ENCODE assay signal across 19 cellular contexts in genomic region chr15:40399370-40399769, GRCh38. TPM values are rescaled to one million over a fixed set of nuclear protein-coding genes. Genes with fewer than 3 reads are reported as not detected.
DNase-seq lines count a peak whose midpoint lies in the region; ATAC-seq, FAIRE-seq and TF ChIP-seq lines count a peak whose summit lies in the region.
"Had no signal": no experiment of that assay in that cellular context is flagged by ENCODE, and none has a peak within 500 bp of the region (broad histone marks: within the 10 kb centered on the region; RNA-seq: fewer than 3 reads in every experiment).

No MANE protein-coding gene starts in this region.

- H3K4me1 ChIP-seq in Loucy (ENCODE audit: insufficient read depth, low read length, poor library complexity, severe bottlenecking): peaks cover 28% of the 10 kb centered on the region
- H3K4me1 ChIP-seq in K562 (replicated peaks in 1 of 2; ENCODE audit: control insufficient read depth in 2 of 2, insufficient read depth in 2 of 2, low read length in 2 of 2): no peaks in the 10 kb centered on the region
- H3K4me1 ChIP-seq in CD4-positive, alpha-beta memory T cell (ENCODE audit: insufficient read depth, low read length): peaks cover 14% of the 10 kb centered on the region
- H3K4me1 ChIP-seq: Caco-2 had no signal

- BruUV-seq in K562 (replicated peaks; lab: Mats Ljungman, UMichigan): no TSS peak

- H3K4me2 ChIP-seq in Loucy (ENCODE audit: low read depth, low read length, poor library complexity, severe bottlenecking) (peak overlapping the region; percentile 73), K562 (ENCODE audit: insufficient read depth, low read length) (no peak overlapping the region)
- H3K4me2 ChIP-seq: GM23338 had no signal

- CTCF ChIA-PET in K562 (lab: Yijun Ruan, JAX; ENCODE audit: low intra/inter-chr PET ratio): no interaction called here
- CTCF ChIA-PET in CD4-positive, alpha-beta memory T cell (lab: Charles Lee; ENCODE audit: partially characterized antibody): interaction anchor here (0.7 to 3.5 kb wide), 7 partner anchors 10 to 120 kb away, joined by 3 to 15 read pairs (median 12); no protein-coding TSS in a partner anchor

- peak overlapping the region; percentile 23 for H3K27ac Mint-ChIP-seq in activated naive CD8-positive, alpha-beta T cell treated with anti-CD3 and anti-CD28 coated beads, Interleukin-2, amount 10 ng/mL, durations not matched to agents 7 days and 5 days
- no peak overlapping the region for H3K27ac Mint-ChIP-seq in activated naive CD8-positive, alpha-beta T cell treated with anti-CD3 and anti-CD28 coated beads, Interleukin-2, amount 50 U/mL, for 24 hours
- no peak overlapping the region for H3K27ac Mint-ChIP-seq in CD4-positive, alpha-beta memory T cell
- H3K27ac Mint-ChIP-seq: GM23338 had no signal

- peaks cover 12% of the 10 kb centered on the region for H3K36me3 Mint-ChIP-seq in activated naive CD8-positive, alpha-beta T cell treated with anti-CD3 and anti-CD28 coated beads, Interleukin-2, amount 10 ng/mL, durations not matched to agents 7 days and 5 days
- H3K36me3 Mint-ChIP-seq in activated naive CD8-positive, alpha-beta T cell treated with anti-CD3 and anti-CD28 coated beads, Interleukin-2, amount 50 U/mL, for 24 hours (ENCODE audit: low read depth): peaks cover 5% of the 10 kb centered on the region
- no peaks in the 10 kb centered on the region for H3K36me3 Mint-ChIP-seq in CD4-positive, alpha-beta memory T cell
- H3K36me3 Mint-ChIP-seq: CD4-positive, CD25-positive, alpha-beta regulatory T cell had no signal

- DNase-seq in activated naive CD8-positive, alpha-beta T cell treated with anti-CD3 and anti-CD28 coated beads, Interleukin-2, amount 10 ng/mL, durations not matched to agents 7 days and 5 days: no peak
- DNase-seq in activated naive CD8-positive, alpha-beta T cell treated with anti-CD3 and anti-CD28 coated beads, Interleukin-2, amount 50 U/mL, for 24 hours: no peak
- DNase-seq in K562 (ENCODE audit: extremely low read depth in 1 of 4, low spot score in 3 of 4) (no peak), KBM-7 (no peak), germinal center (ENCODE audit: low spot score) (no peak)
- no peak for DNase-seq in CD4-positive, alpha-beta memory T cell
- DNase-seq: 8988T, Caco-2, HCEC 1CT, IMR-90 had no signal

- TF ChIP-seq EP300 in K562 (IDR thresholded peaks at IDR 0.05; ENCODE audit: low read length): no peak

- H3K27me3 Mint-ChIP-seq in activated naive CD8-positive, alpha-beta T cell treated with anti-CD3 and anti-CD28 coated beads, Interleukin-2, amount 10 ng/mL, durations not matched to agents 7 days and 5 days: no peaks in the 10 kb centered on the region
- H3K27me3 Mint-ChIP-seq in activated naive CD8-positive, alpha-beta T cell treated with anti-CD3 and anti-CD28 coated beads, Interleukin-2, amount 50 U/mL, for 24 hours: no peaks in the 10 kb centered on the region
- H3K27me3 Mint-ChIP-seq in CD4-positive, alpha-beta memory T cell: no peaks in the 10 kb centered on the region
- H3K27me3 Mint-ChIP-seq: CD4-positive, CD25-positive, alpha-beta regulatory T cell had no signal

- H2AFZ ChIP-seq in Loucy (ENCODE audit: low read length) (no peak overlapping the region), K562 (ENCODE audit: low read depth, low read length) (no peak overlapping the region)
- H2AFZ ChIP-seq: GM23338 had no signal

- intact Hi-C loops in K562 (cut with micrococcal nuclease): no loop called here
- intact Hi-C loops in CD4-positive, alpha-beta memory T cell (cut with micrococcal nuclease): no loop called here

- no peak for FAIRE-seq in K562 (lab: Jason Lieb, UNC)
- FAIRE-seq: D721Med, G401.6, H54, HTR-8/SVneo had no signal

- H3K9me3 ChIP-seq in Loucy (ENCODE audit: insufficient read depth, low read depth, low read length) (no peaks in the 10 kb centered on the region), K562 (replicated peaks; ENCODE audit: control insufficient read depth, insufficient read depth, low read depth, low read length) (no peaks in the 10 kb centered on the region)
- H3K9me3 ChIP-seq in CD4-positive, alpha-beta memory T cell (ENCODE audit: control insufficient read depth in 1 of 2, low read length in 2 of 2): no peaks in the 10 kb centered on the region
- H3K9me3 ChIP-seq: Caco-2 had no signal

- no peak for TF ChIP-seq RAD21 in K562 (CRISPR knock-in tag; conservative IDR thresholded peaks at IDR 0.05 in 1 of 2, IDR thresholded peaks at IDR 0.05 in 1 of 2)

- peak overlapping the region; percentile 67 for H3K9ac ChIP-seq in Loucy (ENCODE audit: low read depth, low read length, poor library complexity, severe bottlenecking)
- H3K9ac ChIP-seq in K562 (ENCODE audit: insufficient read depth in 1 of 2, low read depth in 2 of 2, low read length in 2 of 2): no peak overlapping the region

- no peaks in the 10 kb centered on the region for H4K20me1 ChIP-seq in Loucy (ENCODE audit: insufficient read depth, low read length, poor library complexity, severe bottlenecking)
- H4K20me1 ChIP-seq in K562 (replicated peaks; ENCODE audit: control insufficient read depth, insufficient read depth, low read length): no peaks in the 10 kb centered on the region

- H3K4me3 Mint-ChIP-seq in activated naive CD8-positive, alpha-beta T cell treated with anti-CD3 and anti-CD28 coated beads, Interleukin-2, amount 10 ng/mL, durations not matched to agents 7 days and 5 days: no peak overlapping the region
- H3K4me3 Mint-ChIP-seq in activated naive CD8-positive, alpha-beta T cell treated with anti-CD3 and anti-CD28 coated beads, Interleukin-2, amount 50 U/mL, for 24 hours: no peak overlapping the region
- no peak overlapping the region for H3K4me3 Mint-ChIP-seq in CD4-positive, alpha-beta memory T cell
- H3K4me3 Mint-ChIP-seq: GM23338 had no signal

- no peaks in the 10 kb centered on the region for H3K36me3 ChIP-seq in Loucy (ENCODE audit: insufficient read depth, low read length)
- H3K36me3 ChIP-seq in K562 (ENCODE audit: control insufficient read depth, insufficient read depth, low read length): peaks cover under 1% of the 10 kb centered on the region; the same call in 1 of the 3 replicates
- no peaks in the 10 kb centered on the region for H3K36me3 ChIP-seq in CD4-positive, alpha-beta memory T cell (ENCODE audit: insufficient read depth, low read length)

- POLR2A ChIA-PET in activated naive CD8-positive, alpha-beta T cell treated with anti-CD3 and anti-CD28 coated beads, Interleukin-2, amount 10 ng/mL, durations not matched to agents 7 days and 5 days (lab: Charles Lee): interaction anchor here (0.6 to 1.8 kb wide), 6 partner anchors 8 to 727 kb away, joined by 3 to 8 read pairs (median 3); no protein-coding TSS in a partner anchor
- POLR2A ChIA-PET in K562 (lab: Yijun Ruan, JAX): interaction anchor here (0.6 to 1.2 kb wide), 2 partner anchors 22 to 80 kb away, joined by 3 read pairs; no protein-coding TSS in a partner anchor
- POLR2A ChIA-PET in CD4-positive, alpha-beta memory T cell (lab: Charles Lee; ENCODE audit: partially characterized antibody): interaction anchor here (1.1 kb wide), 1 partner anchor 42 kb away, joined by 3 read pairs; the partner anchor contains the start of gene DISP2

- WGBS in K562 (ENCODE audit: insufficient coverage, low coverage, missing lambda C conversion rate): 59% methylated on average over 6 of the region's 7 CpGs

- no peaks in the 10 kb centered on the region for H3K27me3 ChIP-seq in Loucy (ENCODE audit: insufficient read depth, low read length, poor library complexity, severe bottlenecking)
- H3K27me3 ChIP-seq in K562 (ENCODE audit: control insufficient read depth in 2 of 2, insufficient read depth in 2 of 2, low read length in 2 of 2): no peaks in the 10 kb centered on the region
- H3K27me3 ChIP-seq in CD4-positive, alpha-beta memory T cell (ENCODE audit: insufficient read depth, low read length): no peaks in the 10 kb centered on the region

- no peak for ATAC-seq in activated naive CD8-positive, alpha-beta T cell treated with anti-CD3 and anti-CD28 coated beads, Interleukin-2, amount 10 ng/mL, durations not matched to agents 7 days and 5 days (ENCODE audit: low read depth)
- ATAC-seq in activated naive CD8-positive, alpha-beta T cell treated with anti-CD3 and anti-CD28 coated beads, Interleukin-2, amount 50 U/mL, for 24 hours: no peak
- no peak; the same call in 2 of the 3 replicates for ATAC-seq in K562
- ATAC-seq: GM23338 had no signal

- H3K4me1 Mint-ChIP-seq in activated naive CD8-positive, alpha-beta T cell treated with anti-CD3 and anti-CD28 coated beads, Interleukin-2, amount 10 ng/mL, durations not matched to agents 7 days and 5 days: peaks cover 25% of the 10 kb centered on the region
- H3K4me1 Mint-ChIP-seq in activated naive CD8-positive, alpha-beta T cell treated with anti-CD3 and anti-CD28 coated beads, Interleukin-2, amount 50 U/mL, for 24 hours: peaks cover 28% of the 10 kb centered on the region
- peaks cover 13 to 30% (median 20%) of the 10 kb centered on the region in 4 donors for H3K4me1 Mint-ChIP-seq in CD4-positive, alpha-beta memory T cell
- H3K4me1 Mint-ChIP-seq: GM23338 had no signal

- TF ChIP-seq CTCF in Loucy (conservative IDR thresholded peaks at IDR 0.05; ENCODE audit: low read length) (no peak), K562 (IDR thresholded peaks at IDR 0.05 in 2 of 3, conservative IDR thresholded peaks at IDR 0.05 in 1 of 3; ENCODE audit: insufficient read depth in 2 of 3, low read depth in 1 of 3, low read length in 3 of 3) (no peak)

- H3K27ac ChIP-seq in K562 (ENCODE audit: extremely low read depth, low read depth, low read length): no peak overlapping the region
- H3K27ac ChIP-seq in CD4-positive, alpha-beta memory T cell (ENCODE audit: low read depth, low read length): no peak overlapping the region

- H3K9me2 ChIP-seq in Loucy (replicated peaks; ENCODE audit: low read depth, low read length): no peaks in the 10 kb centered on the region

- H3K4me3 ChIP-seq in Loucy (ENCODE audit: low read length, poor library complexity, severe bottlenecking) (peak overlapping the region; percentile 67), K562 (no peak overlapping the region)
- H3K4me3 ChIP-seq in CD4-positive, alpha-beta memory T cell (ENCODE audit: low read length in 2 of 2): no peak overlapping the region
- H3K4me3 ChIP-seq: GM23338 had no signal

- H3K9me3 Mint-ChIP-seq in activated naive CD8-positive, alpha-beta T cell treated with anti-CD3 and anti-CD28 coated beads, Interleukin-2, amount 10 ng/mL, durations not matched to agents 7 days and 5 days: no peaks in the 10 kb centered on the region
- no peaks in the 10 kb centered on the region for H3K9me3 Mint-ChIP-seq in activated naive CD8-positive, alpha-beta T cell treated with anti-CD3 and anti-CD28 coated beads, Interleukin-2, amount 50 U/mL, for 24 hours
- no peaks in the 10 kb centered on the region for H3K9me3 Mint-ChIP-seq in CD4-positive, alpha-beta memory T cell
- H3K9me3 Mint-ChIP-seq: CD4-positive, CD25-positive, alpha-beta regulatory T cell; GM23338 had no signal

- no peak for TF ChIP-seq POLR2A in K562 (conservative IDR thresholded peaks at IDR 0.05)

- H3K79me2 ChIP-seq in Loucy (ENCODE audit: insufficient read depth, low read length) (no peaks in the 10 kb centered on the region), K562 (ENCODE audit: control insufficient read depth, insufficient read depth, low read length) (no peaks in the 10 kb centered on the region)

- no peaks in the 10 kb centered on the region for H3K9me1 ChIP-seq in K562 (ENCODE audit: control insufficient read depth, insufficient read depth, low read length)

- in situ Hi-C loops in K562 (cut with MboI): no loop called here
- in situ Hi-C loops in KBM-7 (cut with MboI; ENCODE audit: low pct_unique_long_range_greater_than_20kb, low sequenced_read_pairs): no loop called here

- peaks cover 13% of the 10 kb centered on the region for H3F3A ChIP-seq in Loucy (ENCODE audit: low read depth)

RNA-seq across cellular contexts. Expression of gene IVD, which starts 6.2 kb away (rescaled TPM):
- 10 to 100 TPM; 92.4 to 95.2 TPM for total RNA-seq in activated naive CD8-positive, alpha-beta T cell treated with anti-CD3 and anti-CD28 coated beads, Interleukin-2, amount 10 ng/mL, durations not matched to agents 7 days and 5 days
- 26.5 and 47.8 TPM in 2 replicates for total RNA-seq in K562 (2011; cell fraction: chromatin; rRNA removed; ENCODE audit: low replicate concordance)
- total RNA-seq in K562 (2011; cell fraction: nucleolus; rRNA removed): 16.8 and 18.7 TPM in 2 replicates
- total RNA-seq in K562 (2011; cell fraction: nucleoplasm; rRNA removed): 20.5 and 23.3 TPM in 2 replicates
- total RNA-seq in K562 (2014; rRNA removed): 2.5 and 3.0 TPM in 2 replicates
- total RNA-seq in K562 (2014; rRNA removed; fragmentation: Illumina TruSeq; extraction: Trizol): 2.2 and 2.4 TPM in 2 replicates
- total RNA-seq in K562 (2015; rRNA removed; fragmentation: Illumina TruSeq; extraction: Trizol): 1.5 and 2.0 TPM in 2 replicates
- total RNA-seq in K562 (2021): 3.6 and 5.6 TPM in 2 replicates
- polyA plus RNA-seq in K562 (2011; rRNA removed): 4.5 and 6.9 TPM in 2 replicates
- polyA plus RNA-seq in K562 (2011; cell fraction: cytosol; rRNA removed): 2.1 and 4.2 TPM in 2 replicates
- polyA plus RNA-seq in K562 (2011; cell fraction: nucleus; rRNA removed): 10.5 and 14.0 TPM in 2 replicates
- polyA plus RNA-seq in K562 (2012): 1.4 and 3.7 TPM in 2 replicates
- 1.1 and 1.4 TPM in 2 replicates for polyA plus RNA-seq in K562 (2014; fragmentation: Illumina TruSeq; extraction: Trizol)
- under 1 TPM; 0.15 to 0.45 TPM for polyA plus RNA-seq in K562 (2014; fragmentation: Nextera tagmentation; extraction: Ambion mirVana)
- 2.9 and 3.5 TPM in 2 replicates for polyA plus RNA-seq in K562 (2014; rRNA removed)
- polyA minus RNA-seq in K562 (2011; rRNA and poly(A)+ RNA removed): 5.8 and 10.9 TPM in 2 replicates
- polyA minus RNA-seq in K562 (2011; cell fraction: cytosol; rRNA and poly(A)+ RNA removed): 3.1 and 4.5 TPM in 2 replicates
- 4.6 and 6.7 TPM in 2 replicates for polyA minus RNA-seq in K562 (2011; cell fraction: nucleus; rRNA and poly(A)+ RNA removed)
- total RNA-seq in CD4-positive, alpha-beta memory T cell: 10 to 100 TPM; 56.4 to 62.2 TPM
- polyA plus RNA-seq in CD4-positive, alpha-beta memory T cell: 10 to 100 TPM; 25.7 to 26.8 TPM

RNA-seq across cellular contexts. Expression of gene KNSTRN, which starts 16.8 kb away (rescaled TPM):
- 10 to 100 TPM; 47.0 to 49.5 TPM for total RNA-seq in activated naive CD8-positive, alpha-beta T cell treated with anti-CD3 and anti-CD28 coated beads, Interleukin-2, amount 10 ng/mL, durations not matched to agents 7 days and 5 days
- 84.3 and 130 TPM in 2 replicates for total RNA-seq in K562 (2011; cell fraction: chromatin; rRNA removed; ENCODE audit: low replicate concordance)
- 50.7 and 57.5 TPM in 2 replicates for total RNA-seq in K562 (2011; cell fraction: nucleolus; rRNA removed)
- 75.5 and 94.3 TPM in 2 replicates for total RNA-seq in K562 (2011; cell fraction: nucleoplasm; rRNA removed)
- 51.4 and 62.3 TPM in 2 replicates for total RNA-seq in K562 (2014; rRNA removed)
- total RNA-seq in K562 (2014; rRNA removed; fragmentation: Illumina TruSeq; extraction: Trizol): 88.2 and 99.8 TPM in 2 replicates
- total RNA-seq in K562 (2015; rRNA removed; fragmentation: Illumina TruSeq; extraction: Trizol): 85.8 and 87.3 TPM in 2 replicates
- total RNA-seq in K562 (2021): 64.3 and 65.7 TPM in 2 replicates
- polyA plus RNA-seq in K562 (2011; rRNA removed): 59.7 and 80.0 TPM in 2 replicates
- polyA plus RNA-seq in K562 (2011; cell fraction: cytosol; rRNA removed): 30.2 and 32.2 TPM in 2 replicates
- polyA plus RNA-seq in K562 (2011; cell fraction: nucleus; rRNA removed): 38.3 and 42.7 TPM in 2 replicates
- polyA plus RNA-seq in K562 (2012): 31.8 and 42.4 TPM in 2 replicates
- 74.7 and 75.0 TPM in 2 replicates for polyA plus RNA-seq in K562 (2014; fragmentation: Illumina TruSeq; extraction: Trizol)
- polyA plus RNA-seq in K562 (2014; fragmentation: Nextera tagmentation; extraction: Ambion mirVana): 10 to 100 TPM; 48.7 to 66.3 TPM
- 61.9 and 63.9 TPM in 2 replicates for polyA plus RNA-seq in K562 (2014; rRNA removed)
- 111 and 131 TPM in 2 replicates for polyA minus RNA-seq in K562 (2011; rRNA and poly(A)+ RNA removed)
- 29.8 and 39.7 TPM in 2 replicates for polyA minus RNA-seq in K562 (2011; cell fraction: cytosol; rRNA and poly(A)+ RNA removed)
- 19.1 and 47.0 TPM in 2 replicates for polyA minus RNA-seq in K562 (2011; cell fraction: nucleus; rRNA and poly(A)+ RNA removed)
- 1 to 10 TPM; 6.8 to 8.8 TPM for total RNA-seq in CD4-positive, alpha-beta memory T cell
- polyA plus RNA-seq in CD4-positive, alpha-beta memory T cell: 1 to 10 TPM; 1.0 to 2.5 TPM

RNA-seq across cellular contexts. Expression of gene DISP2, which starts 41.4 kb away (rescaled TPM):
- 1 to 10 TPM; 1.5 to 2.0 TPM for total RNA-seq in activated naive CD8-positive, alpha-beta T cell treated with anti-CD3 and anti-CD28 coated beads, Interleukin-2, amount 10 ng/mL, durations not matched to agents 7 days and 5 days
- 0.37 and 0.58 TPM in 2 replicates for total RNA-seq in K562 (2011; cell fraction: chromatin; rRNA removed; ENCODE audit: low replicate concordance)
- total RNA-seq in K562 (2011; cell fraction: nucleolus; rRNA removed): 0.53 and 0.67 TPM in 2 replicates
- total RNA-seq in K562 (2011; cell fraction: nucleoplasm; rRNA removed): 0.23 and 0.59 TPM in 2 replicates
- 0.08 and 0.09 TPM in 2 replicates for total RNA-seq in K562 (2014; rRNA removed)
- total RNA-seq in K562 (2014; rRNA removed; fragmentation: Illumina TruSeq; extraction: Trizol): 0.22 and 0.29 TPM in 2 replicates
- 0.11 and 0.22 TPM in 2 replicates for total RNA-seq in K562 (2015; rRNA removed; fragmentation: Illumina TruSeq; extraction: Trizol)
- 0.74 and 0.89 TPM in 2 replicates for total RNA-seq in K562 (2021)
- 0.06 and 0.16 TPM in 2 replicates for polyA plus RNA-seq in K562 (2011; rRNA removed)
- polyA plus RNA-seq in K562 (2011; cell fraction: cytosol; rRNA removed): 0.09 and 0.15 TPM in 2 replicates
- polyA plus RNA-seq in K562 (2011; cell fraction: nucleus; rRNA removed): 0.17 and 0.68 TPM in 2 replicates
- polyA plus RNA-seq in K562 (2012): 0.32 and 0.42 TPM in 2 replicates
- polyA plus RNA-seq in K562 (2014; fragmentation: Illumina TruSeq; extraction: Trizol): 0.25 and 0.29 TPM in 2 replicates
- polyA plus RNA-seq in K562 (2014; fragmentation: Nextera tagmentation; extraction: Ambion mirVana): under 1 TPM in 1 of 2 experiments, not detected in 1; 0.08 TPM
- 0.08 and 0.09 TPM in 2 replicates for polyA plus RNA-seq in K562 (2014; rRNA removed)
- 0.09 and 0.49 TPM in 2 replicates for polyA minus RNA-seq in K562 (2011; rRNA and poly(A)+ RNA removed)
- polyA minus RNA-seq in K562 (2011; cell fraction: cytosol; rRNA and poly(A)+ RNA removed): 0.19 and 0.27 TPM in 2 replicates
- polyA minus RNA-seq in K562 (2011; cell fraction: nucleus; rRNA and poly(A)+ RNA removed): 0.33 and 0.40 TPM in 2 replicates
- under 1 TPM; 0.03 to 0.23 TPM for total RNA-seq in CD4-positive, alpha-beta memory T cell
- under 1 TPM in 1 of 2 donors, not detected in 1; 0.05 TPM for polyA plus RNA-seq in CD4-positive, alpha-beta memory T cell

RNA-seq across cellular contexts. Expression of gene BAHD1, which starts 41.4 kb away (rescaled TPM):
- total RNA-seq in activated naive CD8-positive, alpha-beta T cell treated with anti-CD3 and anti-CD28 coated beads, Interleukin-2, amount 10 ng/mL, durations not matched to agents 7 days and 5 days: 10 to 100 TPM; 29.6 to 30.0 TPM
- total RNA-seq in K562 (2011; cell fraction: chromatin; rRNA removed; ENCODE audit: low replicate concordance): 30.6 and 63.4 TPM in 2 replicates
- total RNA-seq in K562 (2011; cell fraction: nucleolus; rRNA removed): 33.2 and 38.7 TPM in 2 replicates
- total RNA-seq in K562 (2011; cell fraction: nucleoplasm; rRNA removed): 31.7 and 43.1 TPM in 2 replicates
- total RNA-seq in K562 (2014; rRNA removed): 15.2 and 20.8 TPM in 2 replicates
- total RNA-seq in K562 (2014; rRNA removed; fragmentation: Illumina TruSeq; extraction: Trizol): 9.7 and 10.3 TPM in 2 replicates
- 11.5 and 12.3 TPM in 2 replicates for total RNA-seq in K562 (2015; rRNA removed; fragmentation: Illumina TruSeq; extraction: Trizol)
- total RNA-seq in K562 (2021): 33.6 and 38.5 TPM in 2 replicates
- polyA plus RNA-seq in K562 (2011; rRNA removed): 9.7 and 10.6 TPM in 2 replicates
- 9.1 and 16.4 TPM in 2 replicates for polyA plus RNA-seq in K562 (2011; cell fraction: cytosol; rRNA removed)
- polyA plus RNA-seq in K562 (2011; cell fraction: nucleus; rRNA removed): 27.1 and 43.2 TPM in 2 replicates
- 24.0 and 25.8 TPM in 2 replicates for polyA plus RNA-seq in K562 (2012)
- polyA plus RNA-seq in K562 (2014; fragmentation: Illumina TruSeq; extraction: Trizol): 18.4 and 26.4 TPM in 2 replicates
- polyA plus RNA-seq in K562 (2014; fragmentation: Nextera tagmentation; extraction: Ambion mirVana): under 1 TPM; 0.55 to 0.80 TPM
- 19.0 and 19.4 TPM in 2 replicates for polyA plus RNA-seq in K562 (2014; rRNA removed)
- polyA minus RNA-seq in K562 (2011; rRNA and poly(A)+ RNA removed): 7.1 and 10.0 TPM in 2 replicates
- 12.7 TPM in 2 replicates for polyA minus RNA-seq in K562 (2011; cell fraction: cytosol; rRNA and poly(A)+ RNA removed)
- 10.5 and 12.2 TPM in 2 replicates for polyA minus RNA-seq in K562 (2011; cell fraction: nucleus; rRNA and poly(A)+ RNA removed)
- total RNA-seq in CD4-positive, alpha-beta memory T cell: 10 to 100 TPM; 47.0 to 49.2 TPM
- polyA plus RNA-seq in CD4-positive, alpha-beta memory T cell: 1 to 10 TPM; 1.5 to 4.6 TPM

RNA-seq across cellular contexts. Expression of gene PHGR1, which starts 48.5 kb away (rescaled TPM):
- not detected for total RNA-seq in activated naive CD8-positive, alpha-beta T cell treated with anti-CD3 and anti-CD28 coated beads, Interleukin-2, amount 10 ng/mL, durations not matched to agents 7 days and 5 days
- not detected in 2 replicates for total RNA-seq in K562 (2011; cell fraction: chromatin; rRNA removed; ENCODE audit: low replicate concordance)
- total RNA-seq in K562 (2011; cell fraction: nucleolus; rRNA removed): not detected in 2 replicates
- not detected in 2 replicates for total RNA-seq in K562 (2011; cell fraction: nucleoplasm; rRNA removed)
- total RNA-seq in K562 (2014; rRNA removed) (not detected in 2 replicates), K562 (2014; rRNA removed; fragmentation: Illumina TruSeq; extraction: Trizol) (not detected in 2 replicates), K562 (2015; rRNA removed; fragmentation: Illumina TruSeq; extraction: Trizol) (not detected in 2 replicates), K562 (2021) (0.65 TPM in 1 of 2 replicates, not detected in the other)
- polyA plus RNA-seq in K562 (2011; rRNA removed) (not detected in 2 replicates), K562 (2014; fragmentation: Illumina TruSeq; extraction: Trizol) (not detected in 2 replicates), K562 (2014; fragmentation: Nextera tagmentation; extraction: Ambion mirVana) (not detected), K562 (2014; rRNA removed) (not detected in 2 replicates)
- polyA plus RNA-seq in K562 (2011; cell fraction: cytosol; rRNA removed): not detected in 2 replicates
- not detected in 2 replicates for polyA plus RNA-seq in K562 (2011; cell fraction: nucleus; rRNA removed)
- not detected in 2 replicates for polyA plus RNA-seq in K562 (2012)
- polyA minus RNA-seq in K562 (2011; rRNA and poly(A)+ RNA removed): not detected in 2 replicates
- polyA minus RNA-seq in K562 (2011; cell fraction: cytosol; rRNA and poly(A)+ RNA removed): not detected in 2 replicates
- not detected in 2 replicates for polyA minus RNA-seq in K562 (2011; cell fraction: nucleus; rRNA and poly(A)+ RNA removed)
- total RNA-seq in CD4-positive, alpha-beta memory T cell: not detected
- not detected for polyA plus RNA-seq in CD4-positive, alpha-beta memory T cell
- total RNA-seq: A673; CD4-positive, CD25-positive, alpha-beta regulatory T cell; GM23338; IMR-90 had no signal
- polyA plus RNA-seq: AG04450; CD4-positive, CD25-positive, alpha-beta regulatory T cell; GM23338; IMR-90 had no signal

Comparison
In these comparisons a context has a peak if more than half of its experiments do, and no peak if none do; other contexts are left out.
1. RNA of gene KNSTRN, which starts 16.8 kb away (total RNA-seq): 50.7 to 130 TPM in K562 and 47.0 to 49.5 TPM in activated naive CD8-positive, alpha-beta T cell treated with anti-CD3 and anti-CD28 coated beads, Interleukin-2, amount 10 ng/mL, durations not matched to agents 7 days and 5 days; 6.8 to 8.8 TPM in CD4-positive, alpha-beta memory T cell; every median in the first group is over 4 times any median in the second.